In genomic region chr10:31942435-31942834, GRCh38 we compare ENCODE assay signal across 22 cellular contexts.
"Had no signal": no experiment of that assay in that cellular context is flagged by ENCODE, and none has a peak within 500 bp of the region (broad histone marks: within the 10 kb centered on the region; RNA-seq: fewer than 3 reads in every experiment).

No MANE protein-coding gene starts in this region.

- H3K27me3 Mint-ChIP-seq: activated CD4-positive, alpha-beta T cell treated with anti-CD3 and anti-CD28 coated beads for 36 hours; brain; central memory CD8-positive, alpha-beta T cell; naive thymus-derived CD4-positive, alpha-beta T cell had no signal

- H3K4me3 Mint-ChIP-seq: activated CD4-positive, alpha-beta T cell treated with anti-CD3 and anti-CD28 coated beads for 36 hours; brain; central memory CD8-positive, alpha-beta T cell; naive thymus-derived CD4-positive, alpha-beta T cell; neural progenitor cell; stimulated activated effector memory CD8-positive, alpha-beta T cell treated with anti-CD3 and anti-CD28 coated beads, Interleukin-12 subunit alpha, Interleukin-12 subunit beta, amount 100 ng/mL, for 72 hours had no signal

- ATAC-seq: activated CD4-positive, alpha-beta T cell treated with anti-CD3 and anti-CD28 coated beads for 36 hours; activated naive CD4-positive, alpha-beta T cell treated with anti-CD3 and anti-CD28 coated beads, Interleukin-2, amount 50 U/mL, for 72 hours; naive thymus-derived CD4-positive, alpha-beta T cell; psoas muscle; right cardiac atrium; stimulated activated effector memory CD8-positive, alpha-beta T cell treated with anti-CD3 and anti-CD28 coated beads, Interleukin-12 subunit alpha, Interleukin-12 subunit beta, amount 100 ng/mL, for 72 hours had no signal

- H3K27me3 ChIP-seq: colonic mucosa, left lung, neural progenitor cell, testis, upper lobe of left lung had no signal

- H3K27ac Mint-ChIP-seq: activated CD4-positive, alpha-beta T cell treated with anti-CD3 and anti-CD28 coated beads for 36 hours; activated naive CD4-positive, alpha-beta T cell treated with anti-CD3 and anti-CD28 coated beads, Interleukin-2, amount 50 U/mL, for 72 hours; neural progenitor cell; stimulated activated effector memory CD8-positive, alpha-beta T cell treated with anti-CD3 and anti-CD28 coated beads, Interleukin-12 subunit alpha, Interleukin-12 subunit beta, amount 100 ng/mL, for 72 hours had no signal

- H3K4me1 Mint-ChIP-seq: central memory CD8-positive, alpha-beta T cell; stimulated activated effector memory CD8-positive, alpha-beta T cell treated with anti-CD3 and anti-CD28 coated beads, Interleukin-12 subunit alpha, Interleukin-12 subunit beta, amount 100 ng/mL, for 72 hours had no signal

- H3K9ac ChIP-seq: neural progenitor cell had no signal

- H3K36me3 Mint-ChIP-seq: activated naive CD4-positive, alpha-beta T cell treated with anti-CD3 and anti-CD28 coated beads, Interleukin-2, amount 50 U/mL, for 72 hours; brain; neural progenitor cell; stimulated activated effector memory CD8-positive, alpha-beta T cell treated with anti-CD3 and anti-CD28 coated beads, Interleukin-12 subunit alpha, Interleukin-12 subunit beta, amount 100 ng/mL, for 72 hours had no signal

- H3K27ac ChIP-seq: colonic mucosa, left lung, neural progenitor cell, psoas muscle, skin epidermis, testis, WERI-Rb-1 had no signal

- H3K9me3 ChIP-seq: colonic mucosa, left lung, psoas muscle, testis, upper lobe of left lung had no signal

- H3K36me3 ChIP-seq: colonic mucosa, left lung, neural progenitor cell, upper lobe of left lung, WERI-Rb-1 had no signal

- H3K4me3 ChIP-seq: colonic mucosa, left lung, neural progenitor cell, psoas muscle, skin epidermis, testis, upper lobe of left lung had no signal

- H3K9me3 Mint-ChIP-seq: activated naive CD4-positive, alpha-beta T cell treated with anti-CD3 and anti-CD28 coated beads, Interleukin-2, amount 50 U/mL, for 72 hours; brain; central memory CD8-positive, alpha-beta T cell; naive thymus-derived CD4-positive, alpha-beta T cell; neural progenitor cell; stimulated activated effector memory CD8-positive, alpha-beta T cell treated with anti-CD3 and anti-CD28 coated beads, Interleukin-12 subunit alpha, Interleukin-12 subunit beta, amount 100 ng/mL, for 72 hours had no signal

- H3K4me1 ChIP-seq: testis had no signal

- DNase-seq: activated CD4-positive, alpha-beta T cell treated with anti-CD3 and anti-CD28 coated beads for 36 hours; activated CD4-positive, alpha-beta T cell treated with anti-CD3 and anti-CD28 coated beads, Interleukin-2, amount 50 U/mL, for 48 hours; activated gamma-delta T cell; amniotic stem cell; head of caudate nucleus; kidney; left lung; naive thymus-derived CD4-positive, alpha-beta T cell; psoas muscle; right cardiac atrium; stimulated activated CD4-positive, alpha-beta T cell treated with anti-CD3 and anti-CD28 coated beads, Interleukin-4, amount 100 ng/mL, for 24 hours; T-helper 2 cell; testis; WERI-Rb-1 had no signal
